ENCODE assay signal across 21 cellular contexts in the genomic region with DNA sequence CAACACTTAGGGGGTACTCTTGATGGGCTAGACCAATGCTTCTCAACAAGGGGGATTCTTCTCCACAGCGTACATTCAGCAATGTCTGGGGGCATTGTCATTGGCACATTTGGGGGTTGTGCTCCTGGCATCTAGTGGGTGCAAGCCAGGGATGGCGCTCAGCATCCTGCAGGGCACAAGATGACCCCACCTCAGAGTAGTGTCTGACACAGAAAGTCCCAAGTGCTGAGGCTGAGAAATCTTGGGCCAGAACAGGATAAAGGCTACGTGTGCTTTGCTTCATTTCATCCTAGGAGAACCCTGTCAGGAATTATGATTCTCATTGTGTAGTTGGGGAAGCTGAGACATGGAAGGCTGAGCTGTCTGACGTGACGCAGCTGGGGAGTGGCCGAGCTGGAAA.
DNase-seq lines count a peak whose midpoint lies in the region; ATAC-seq and TF ChIP-seq lines count a peak whose summit lies in the region.
"Had no signal": no experiment of that assay in that cellular context is flagged by ENCODE, and none has a peak within 500 bp of the region (broad histone marks: within the 10 kb centered on the region; RNA-seq: fewer than 3 reads in every experiment).

No MANE protein-coding gene starts in this region.

- H3K9ac ChIP-seq in IMR-90 (ENCODE audit: low read depth, low read length) (no peak overlapping the region), mesendoderm (ENCODE audit: low read length) (no peak overlapping the region)

- BruUV-seq in IMR-90 (replicated peaks; lab: Mats Ljungman, UMichigan) = no TSS peak

- H3K4ac ChIP-seq in IMR-90 (ENCODE audit: low read depth, low read length) (no peak overlapping the region), mesendoderm (ENCODE audit: low read depth, low read length) (no peak overlapping the region)

- H3K9me1 ChIP-seq in IMR-90 (ENCODE audit: insufficient read depth, low read length) = no peaks in the 10 kb centered on the region; the same call in none of the 2 replicates

- H3K18ac ChIP-seq in IMR-90 (ENCODE audit: low read depth, low read length) (no peak overlapping the region), mesendoderm (ENCODE audit: low read length) (no peak overlapping the region)

- no peak overlapping the region for H3K4me2 ChIP-seq in IMR-90 (ENCODE audit: low read depth, low read length)
- no peak overlapping the region for H3K4me2 ChIP-seq in mesendoderm (ENCODE audit: low read length)
- H3K4me2 ChIP-seq in osteoblast (ENCODE audit: insufficient read depth, low read length) = no peak overlapping the region
- H3K4me2 ChIP-seq: GM23338 had no signal

- no peaks in the 10 kb centered on the region for H3K9me3 ChIP-seq in IMR-90 (ENCODE audit: control insufficient read depth, insufficient read depth, low read length)
- no peaks in the 10 kb centered on the region for H3K9me3 ChIP-seq in thymus (ENCODE audit: control insufficient read depth)
- H3K9me3 ChIP-seq in BE2C = no peaks in the 10 kb centered on the region
- H3K9me3 ChIP-seq in osteoblast (ENCODE audit: low read depth, low read length) = no peaks in the 10 kb centered on the region

- dilution Hi-C loops in IMR-90 (cut with HindIII; ENCODE audit: low sequenced_read_pairs, unreplicated experiment) = no loop called here

- H3K36me3 ChIP-seq in IMR-90 (ENCODE audit: control insufficient read depth, insufficient read depth, low read length) (no peaks in the 10 kb centered on the region), thymus (ENCODE audit: control insufficient read depth, insufficient read depth) (no peaks in the 10 kb centered on the region), BE2C (no peaks in the 10 kb centered on the region), mesendoderm (ENCODE audit: control insufficient read depth, insufficient read depth, low read length) (no peaks in the 10 kb centered on the region), osteoblast (ENCODE audit: insufficient read depth, low read length) (no peaks in the 10 kb centered on the region)

- H2BK15ac ChIP-seq in IMR-90 (ENCODE audit: low read depth, low read length) (no peak overlapping the region; the same call in 2 of the 3 replicates), mesendoderm (replicated peaks; ENCODE audit: low read depth) (no peak overlapping the region)

- no peak overlapping the region for H3K14ac ChIP-seq in IMR-90 (replicated peaks; ENCODE audit: low read depth, low read length)

- no peak for TF ChIP-seq RAD21 in IMR-90 (IDR thresholded peaks at IDR 0.05; ENCODE audit: low read length)

- H2AK9ac ChIP-seq in IMR-90 (replicated peaks; ENCODE audit: low read depth, low read length, poor library complexity) = no peak overlapping the region

- peak; percentile 11 for DNase-seq in activated CD8-positive, alpha-beta memory T cell treated with anti-CD3 and anti-CD28 coated beads for 24 hours
- DNase-seq in activated CD8-positive, alpha-beta memory T cell treated with anti-CD3 and anti-CD28 coated beads, Interleukin-2, amount 50 U/mL, for 48 hours = no peak
- DNase-seq in IMR-90 = no peak
- peak; percentile 22 for DNase-seq in left lobe of liver (ENCODE audit: low spot score)
- DNase-seq in BE2C = no peak
- DNase-seq in mesendoderm = no peak
- no peak for DNase-seq in osteoblast (ENCODE audit: insufficient read length, low spot score, missing footprints)
- DNase-seq: AML-193; C1 segment of cervical spinal cord; Calu3; CD4-positive, alpha-beta memory T cell; COR-L47; DMS53; DMS79 treated with DMSO at 0.1 percent for 48 hours; GDM1; H9 had no signal

- H3K79me2 ChIP-seq in mesendoderm (ENCODE audit: control insufficient read depth, insufficient read depth, low read length) (no peaks in the 10 kb centered on the region), osteoblast (ENCODE audit: insufficient read depth, low read length) (no peaks in the 10 kb centered on the region)

- no peak for TF ChIP-seq CTCF in IMR-90 (conservative IDR thresholded peaks at IDR 0.05; ENCODE audit: low read depth, low read length)
- TF ChIP-seq CTCF in BE2C (IDR thresholded peaks at IDR 0.05; ENCODE audit: low read depth, low read length) = no peak
- TF ChIP-seq CTCF in osteoblast (IDR thresholded peaks at IDR 0.05; ENCODE audit: extremely low read depth, low read depth, low read length) = no peak

- H3K27ac ChIP-seq in IMR-90 (ENCODE audit: insufficient read depth, low read length) (no peak overlapping the region), thymus (ENCODE audit: low read depth) (peak overlapping the region; percentile 8), mesendoderm (ENCODE audit: low read depth, low read length) (no peak overlapping the region), osteoblast (ENCODE audit: low read depth, low read length) (no peak overlapping the region)
- H3K27ac ChIP-seq: 22Rv1 had no signal

- POLR2A ChIA-PET in IMR-90 (lab: Charles Lee; ENCODE audit: unreplicated experiment) = no interaction called here

- TF ChIP-seq POLR2A in IMR-90 (IDR thresholded peaks at IDR 0.05; ENCODE audit: low read depth, low read length) = no peak

- no peak overlapping the region for H4K5ac ChIP-seq in IMR-90 (ENCODE audit: low read depth, low read length)
- H4K5ac ChIP-seq in mesendoderm (ENCODE audit: low read length) = no peak overlapping the region

- H4K91ac ChIP-seq in IMR-90 (ENCODE audit: insufficient read depth, low read depth, low read length) = no peak overlapping the region

- H4K20me1 ChIP-seq in IMR-90 (ENCODE audit: insufficient read depth, low read length) (no peaks in the 10 kb centered on the region), osteoblast (ENCODE audit: insufficient read depth, low read length) (no peaks in the 10 kb centered on the region)

- H2BK20ac ChIP-seq in IMR-90 (ENCODE audit: low read depth, low read length) = no peak overlapping the region

- ATAC-seq in IMR-90 (ENCODE audit: low read depth) (no peak), left lobe of liver (no peak)
- ATAC-seq: GM12878, GM23338, HCT116 had no signal

- CTCF ChIA-PET in IMR-90 (lab: Yijun Ruan, JAX) = no interaction called here

- H3K79me1 ChIP-seq in IMR-90 (ENCODE audit: low read depth in 1 of 2, low read length in 2 of 2) (no peaks in the 10 kb centered on the region), mesendoderm (ENCODE audit: low read length) (no peaks in the 10 kb centered on the region)

- H2BK120ac ChIP-seq in IMR-90 (ENCODE audit: low read depth, low read length) (no peak overlapping the region), mesendoderm (ENCODE audit: low read depth, low read length) (no peak overlapping the region)

- in situ Hi-C loops in IMR-90 (cut with MboI; ENCODE audit: low sequenced_read_pairs) = no loop called here

- intact Hi-C loops in IMR-90 (cut with micrococcal nuclease) = no loop called here

- H2BK5ac ChIP-seq in IMR-90 (ENCODE audit: low read depth, low read length, poor library complexity, severe bottlenecking) = no peak overlapping the region
- H2BK5ac ChIP-seq in mesendoderm (ENCODE audit: low read length) = no peak overlapping the region

- peak overlapping the region; percentile 53 for H2AFZ ChIP-seq in IMR-90 (replicated peaks; ENCODE audit: low read length, poor library complexity)
- H2AFZ ChIP-seq in osteoblast (ENCODE audit: low read length) = no peak overlapping the region
- H2AFZ ChIP-seq: GM23338 had no signal

- no peak overlapping the region for H3K23ac ChIP-seq in IMR-90 (ENCODE audit: low read depth, low read length)
- no peak overlapping the region for H3K23ac ChIP-seq in mesendoderm (ENCODE audit: low read length)

- no peak overlapping the region for H3K56ac ChIP-seq in IMR-90 (ENCODE audit: extremely low read depth, insufficient read depth, low read length)
- no peak overlapping the region for H3K56ac ChIP-seq in mesendoderm (ENCODE audit: low read length)

- H3K27me3 ChIP-seq in IMR-90 (ENCODE audit: control insufficient read depth, insufficient read depth, low read length) (0 out of 2 replicates have a peak, but pooled peaks cover 4% of the 10 kb centered on the region), thymus (ENCODE audit: control insufficient read depth, insufficient read depth) (no peaks in the 10 kb centered on the region), BE2C (no peaks in the 10 kb centered on the region), mesendoderm (ENCODE audit: insufficient read depth, low read length, poor library complexity) (no peaks in the 10 kb centered on the region), osteoblast (ENCODE audit: insufficient read depth, low read length) (no peaks in the 10 kb centered on the region)

- H3K4me3 ChIP-seq in IMR-90 (ENCODE audit: insufficient read depth, low read depth, low read length) (no peak overlapping the region), thymus (ENCODE audit: low read length) (peak overlapping the region; percentile 49), BE2C (ENCODE audit: low read depth, low read length) (no peak overlapping the region), mesendoderm (ENCODE audit: low read length) (no peak overlapping the region), osteoblast (ENCODE audit: insufficient read depth, low read length) (no peak overlapping the region)
- H3K4me3 ChIP-seq: GM12878, GM23338 had no signal

- H3K4me1 ChIP-seq in IMR-90 (ENCODE audit: control insufficient read depth, insufficient read depth, low read length) = peaks cover 7% of the 10 kb centered on the region; the same call in 1 of the 2 replicates
- H3K4me1 ChIP-seq in thymus (ENCODE audit: control insufficient read depth, insufficient read depth, low read length) = peaks cover 44% of the 10 kb centered on the region
- no peaks in the 10 kb centered on the region for H3K4me1 ChIP-seq in BE2C
- H3K4me1 ChIP-seq in mesendoderm (ENCODE audit: control insufficient read depth, low read depth, low read length) = no peaks in the 10 kb centered on the region
- peaks cover 15% of the 10 kb centered on the region for H3K4me1 ChIP-seq in osteoblast (ENCODE audit: insufficient read depth, low read length)

- H4K8ac ChIP-seq in IMR-90 (ENCODE audit: low read depth in 2 of 2, low read length in 2 of 2) = no peak overlapping the region
- H4K8ac ChIP-seq in mesendoderm (ENCODE audit: low read depth, low read length) = no peak overlapping the region

- H2AK5ac ChIP-seq in IMR-90 (ENCODE audit: low read depth, low read length) (no peak overlapping the region; the same call in 1 of the 2 replicates), mesendoderm (ENCODE audit: low read length) (no peak overlapping the region)

- WGBS in IMR-90 (ENCODE audit: extremely low coverage in 2 of 2, insufficient read length in 1 of 2), 2 experiments = 90% methylated on average over 2 of the region's 6 CpGs; no CpG with 5 or more reads in 1 of the 2 experiments
- 91% methylated on average over 6 of the region's 6 CpGs for WGBS in thymus
- WGBS in mesendoderm (ENCODE audit: extremely low coverage, insufficient coverage, low lambda C conversion rate) = no CpG with 5 or more reads among the region's 6 CpGs

TF ChIP-seq in IMR-90, 13 proteins besides CTCF, POLR2A, EP300 and RAD21 (continues in another document):
- no peak for TF ChIP-seq MAZ (IDR thresholded peaks at IDR 0.05; ENCODE audit: borderline replicate concordance, low read depth, low read length)

Comparison
In these comparisons a context has a peak if more than half of its experiments do, and no peak if none do; other contexts are left out.
1. DNase-seq: peak in activated CD8-positive, alpha-beta memory T cell treated with anti-CD3 and anti-CD28 coated beads for 24 hours (single experiment) and left lobe of liver (single experiment); none in activated CD8-positive, alpha-beta memory T cell treated with anti-CD3 and anti-CD28 coated beads, Interleukin-2, amount 50 U/mL, for 48 hours (single experiment), IMR-90 (single experiment), BE2C (single experiment), mesendoderm (single experiment) and osteoblast (single experiment).